In genomic region chr5:36494028-36494427, GRCh38 we compare ENCODE assay signal across 24 cellular contexts.
"Had no signal": no experiment of that assay in that cellular context is flagged by ENCODE, and none has a peak within 500 bp of the region (broad histone marks: within the 10 kb centered on the region; RNA-seq: fewer than 3 reads in every experiment).

No MANE protein-coding gene starts in this region.

- DNase-seq: colonic mucosa; dermis blood vessel endothelial cell; effector CD4-positive, alpha-beta T cell; endodermal cell; heart right ventricle; hypothalamus; kidney glomerular epithelial cell; mucosa of descending colon; naive thymus-derived CD8-positive, alpha-beta T cell; psoas muscle; retina; right lobe of liver; spleen; stimulated activated CD4-positive, alpha-beta T cell treated with anti-CD3 and anti-CD28 coated beads, Interleukin-15, amount 100 ng/mL, for 24 hours; stimulated activated CD4-positive, alpha-beta T cell treated with anti-CD3 and anti-CD28 coated beads, Interleukin-1b, Interleukin-23, amount 100 ng/mL, for 48 hours; stimulated activated CD4-positive, alpha-beta T cell treated with anti-CD3 and anti-CD28 coated beads, Interleukin-4, amount 100 ng/mL, for 24 hours; tibial artery; upper lobe of left lung; uterus had no signal

- H3K9me3 ChIP-seq: colonic mucosa, heart right ventricle, mucosa of descending colon, neutrophil, psoas muscle, right lobe of liver, spleen, tibial artery, upper lobe of left lung, uterus had no signal

- H3K9me3 Mint-ChIP-seq: endodermal cell; naive thymus-derived CD8-positive, alpha-beta T cell; stimulated activated memory B cell treated with anti-CD40 and anti-IgM and Interleukin-4, amounts not matched to agents 10 μg/mL and 1 μg/mL and 100 μg/mL, for 72 hours; stimulated activated naive CD8-positive, alpha-beta T cell treated with anti-CD3 and anti-CD28 coated beads, Interleukin-15, Interleukin-2, amounts not matched to agents 100 ng/mL and 50 ng/mL, for 24 hours had no signal

- H3K4me1 ChIP-seq: colonic mucosa, psoas muscle, right lobe of liver, spleen, upper lobe of left lung, uterus had no signal

- H3K36me3 ChIP-seq: colonic mucosa, heart right ventricle, neutrophil, right lobe of liver, spleen, tibial artery, upper lobe of left lung, uterus had no signal

- H3K4me3 Mint-ChIP-seq: endodermal cell; naive thymus-derived CD8-positive, alpha-beta T cell; stimulated activated memory B cell treated with anti-CD40 and anti-IgM and Interleukin-4, amounts not matched to agents 10 μg/mL and 1 μg/mL and 100 μg/mL, for 72 hours; stimulated activated naive CD8-positive, alpha-beta T cell treated with anti-CD3 and anti-CD28 coated beads, Interleukin-15, Interleukin-2, amounts not matched to agents 100 ng/mL and 50 ng/mL, for 24 hours had no signal

- ATAC-seq: heart right ventricle; mucosa of descending colon; naive thymus-derived CD8-positive, alpha-beta T cell; psoas muscle; right lobe of liver; stimulated activated memory B cell treated with anti-CD40 and anti-IgM and Interleukin-4, amounts not matched to agents 10 μg/mL and 1 μg/mL and 100 μg/mL, for 72 hours had no signal

- FAIRE-seq: frontal cortex, islet of Langerhans had no signal

- H3K4me1 Mint-ChIP-seq: naive thymus-derived CD8-positive, alpha-beta T cell; stimulated activated memory B cell treated with anti-CD40 and anti-IgM and Interleukin-4, amounts not matched to agents 10 μg/mL and 1 μg/mL and 100 μg/mL, for 72 hours had no signal

- H3K4me3 ChIP-seq: colonic mucosa, heart right ventricle, mucosa of descending colon, psoas muscle, right lobe of liver, spleen, tibial artery, upper lobe of left lung, uterus had no signal

- H3K27me3 ChIP-seq: colonic mucosa, neutrophil, right lobe of liver, upper lobe of left lung, uterus had no signal

- H3K27ac Mint-ChIP-seq: endodermal cell; naive thymus-derived CD8-positive, alpha-beta T cell; stimulated activated memory B cell treated with anti-CD40 and anti-IgM and Interleukin-4, amounts not matched to agents 10 μg/mL and 1 μg/mL and 100 μg/mL, for 72 hours; stimulated activated naive CD8-positive, alpha-beta T cell treated with anti-CD3 and anti-CD28 coated beads, Interleukin-15, Interleukin-2, amounts not matched to agents 100 ng/mL and 50 ng/mL, for 24 hours had no signal

- H3K27ac ChIP-seq: colonic mucosa, heart right ventricle, neutrophil, psoas muscle, right lobe of liver, spleen, tibial artery, upper lobe of left lung, uterus had no signal

- H3K36me3 Mint-ChIP-seq: naive thymus-derived CD8-positive, alpha-beta T cell; stimulated activated memory B cell treated with anti-CD40 and anti-IgM and Interleukin-4, amounts not matched to agents 10 μg/mL and 1 μg/mL and 100 μg/mL, for 72 hours had no signal
